In genomic region chr1:85707990-85708825, GRCh38 we compare ENCODE assay signal across 1 cellular context.
TF ChIP-seq lines count a peak whose summit lies in the region.

Gene ZNHIT6, minus strand, starts transcription at chr1:85708433. Its CDS starts 149 bp downstream, at chr1:85708284.

TF ChIP-seq in HepG2, 621 proteins besides CTCF, POLR2A, EP300 and RAD21 (continued from another document and continues in another):
- TF ChIP-seq SP4 (CRISPR knock-in tag; IDR thresholded peaks at IDR 0.05) (peak; percentile 25; the same call in 1 of the 2 replicates), BORCS8-MEF2B (CRISPR knock-in tag; IDR thresholded peaks at IDR 0.05) (peak; percentile 66; the same call in 1 of the 2 replicates), SNAPC2 (CRISPR knock-in tag; IDR thresholded peaks at IDR 0.05) (0 out of 2 replicates have a peak, but pooled peaks have one; percentile 23), ZNF691 (CRISPR knock-in tag; IDR thresholded peaks at IDR 0.05; ENCODE audit: borderline replicate concordance, low read depth) (no peak), ZBTB40 (IDR thresholded peaks at IDR 0.05) (no peak), ZBTB40 (CRISPR knock-in tag; IDR thresholded peaks at IDR 0.05) (no peak), ZNF280D (CRISPR knock-in tag; IDR thresholded peaks at IDR 0.05) (peak; percentile 78), RARA (CRISPR knock-in tag; IDR thresholded peaks at IDR 0.05) (peak; percentile 28; the same call in 1 of the 2 replicates), HNF4G (IDR thresholded peaks at IDR 0.05; ENCODE audit: borderline replicate concordance, low read depth, low read length) (no peak), HNF4G (CRISPR knock-in tag; IDR thresholded peaks at IDR 0.05; ENCODE audit: borderline replicate concordance, low read depth) (peak; percentile 42; the same call in 1 of the 2 replicates), ATF2 (CRISPR knock-in tag; IDR thresholded peaks at IDR 0.05) (0 out of 2 replicates have a peak, but pooled peaks have one; percentile 71), MXD4 (CRISPR knock-in tag; IDR thresholded peaks at IDR 0.05) (peak; percentile 97), ZNF451 (CRISPR knock-in tag; IDR thresholded peaks at IDR 0.05) (0 out of 2 replicates have a peak, but pooled peaks have one; percentile 36), THAP9 (CRISPR knock-in tag; IDR thresholded peaks at IDR 0.05; ENCODE audit: borderline replicate concordance) (peak; percentile 90; the same call in 1 of the 2 replicates), ZNF629 (CRISPR knock-in tag; conservative IDR thresholded peaks at IDR 0.05) (peak; percentile 28; the same call in 1 of the 2 replicates), IRF9 (CRISPR knock-in tag; IDR thresholded peaks at IDR 0.05; ENCODE audit: borderline replicate concordance) (peak; percentile 60; the same call in 1 of the 2 replicates), ZNF180 (CRISPR knock-in tag; IDR thresholded peaks at IDR 0.05; ENCODE audit: borderline replicate concordance, low read depth) (no peak), USF2 (IDR thresholded peaks at IDR 0.05; ENCODE audit: low read depth, low read length) (peak; percentile 9; the same call in 1 of the 2 replicates), USF2 (CRISPR knock-in tag; IDR thresholded peaks at IDR 0.05; ENCODE audit: borderline replicate concordance) (no peak; the same call in 1 of the 2 replicates), HBP1 (CRISPR knock-in tag; IDR thresholded peaks at IDR 0.05; ENCODE audit: low read depth) (no peak; the same call in 1 of the 2 replicates), ZNF841 (CRISPR knock-in tag; IDR thresholded peaks at IDR 0.05; ENCODE audit: borderline replicate concordance) (no peak), RBFOX2 (IDR thresholded peaks at IDR 0.05; ENCODE audit: low read depth, low read length) (peak; percentile 55), NR2F2 (IDR thresholded peaks at IDR 0.05; ENCODE audit: borderline replicate concordance, low read depth) (peak; percentile 55; the same call in 1 of the 2 replicates), SSRP1 (CRISPR knock-in tag; IDR thresholded peaks at IDR 0.05) (peak; percentile 39; the same call in 1 of the 2 replicates), RFXAP (CRISPR knock-in tag; IDR thresholded peaks at IDR 0.05; ENCODE audit: borderline replicate concordance) (peak; percentile 76; the same call in 1 of the 2 replicates), ZFX (CRISPR knock-in tag; IDR thresholded peaks at IDR 0.05; ENCODE audit: low read depth) (peak; percentile 95)
